In the genomic region with DNA sequence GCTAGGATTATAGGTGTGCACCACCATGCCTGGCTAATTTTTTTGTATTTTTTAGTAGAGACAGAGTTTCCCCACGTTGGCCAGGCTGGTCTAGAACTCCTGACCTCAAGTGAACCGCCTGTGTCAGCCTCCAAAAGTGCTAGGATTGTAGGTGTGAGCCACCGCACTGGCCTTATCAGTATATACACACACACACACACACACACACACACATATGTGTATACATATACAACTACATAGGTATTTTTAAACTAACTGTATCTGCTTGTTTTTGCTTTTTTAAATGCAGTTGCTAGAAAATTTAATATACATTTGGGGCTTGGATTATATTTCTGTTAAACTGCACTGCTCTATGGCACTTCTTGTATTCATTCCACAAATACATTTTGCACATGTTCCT, we compare ENCODE assay signal across 24 cellular contexts. TPM values are rescaled to one million over a fixed set of nuclear protein-coding genes. Genes with fewer than 3 reads are reported as not detected.
DNase-seq lines count a peak whose midpoint lies in the region; ATAC-seq and TF ChIP-seq lines count a peak whose summit lies in the region.
"Had no signal": no experiment of that assay in that cellular context is flagged by ENCODE, and none has a peak within 500 bp of the region (broad histone marks: within the 10 kb centered on the region; RNA-seq: fewer than 3 reads in every experiment).

No MANE protein-coding gene starts in this region.

- TF ChIP-seq CTCF in OCI-LY7 (conservative IDR thresholded peaks at IDR 0.05; ENCODE audit: low read length) (no peak), mammary epithelial cell (conservative IDR thresholded peaks at IDR 0.05 in 1 of 2, IDR thresholded peaks at IDR 0.05 in 1 of 2; ENCODE audit: extremely low read depth in 1 of 2, insufficient read depth in 1 of 2, low read depth in 1 of 2, low read length in 2 of 2) (no peak)

- H4K20me1 ChIP-seq in OCI-LY7 (ENCODE audit: insufficient read depth, low read length), result no peaks in the 10 kb centered on the region
- no peaks in the 10 kb centered on the region for H4K20me1 ChIP-seq in mammary epithelial cell (ENCODE audit: insufficient read depth, low read length)

- POLR2A ChIA-PET in OCI-LY7 (lab: Charles Lee), result no interaction called here

- H3K4me3 ChIP-seq in OCI-LY7 (ENCODE audit: low read depth, low read length, poor library complexity, severe bottlenecking) (no peak overlapping the region), mammary epithelial cell (replicated peaks in 1 of 3; ENCODE audit: insufficient read depth in 1 of 3, low read depth in 2 of 3, low read length in 3 of 3) (no peak overlapping the region)
- H3K4me3 ChIP-seq: coronary artery, lower lobe of right lung, skin epidermis, testis had no signal

- H3K27me3 ChIP-seq in mammary epithelial cell (ENCODE audit: insufficient read depth, low read length), result no peaks in the 10 kb centered on the region
- H3K27me3 ChIP-seq: testis had no signal

- H3K4me3 Mint-ChIP-seq in activated naive CD4-positive, alpha-beta T cell treated with anti-CD3 and anti-CD28 coated beads, Interleukin-2, amount 10 ng/mL, durations not matched to agents 7 days and 5 days, result peak overlapping the region; percentile 6
- no peak overlapping the region for H3K4me3 Mint-ChIP-seq in activated naive CD8-positive, alpha-beta T cell treated with anti-CD3 and anti-CD28 coated beads, Interleukin-2, amount 50 U/mL, for 24 hours
- H3K4me3 Mint-ChIP-seq in stimulated activated effector memory CD8-positive, alpha-beta T cell treated with anti-CD3 and anti-CD28 coated beads, Interleukin-12 subunit alpha, Interleukin-12 subunit beta, amount 100 ng/mL, for 72 hours, result peak overlapping the region; percentile 75
- H3K4me3 Mint-ChIP-seq: endodermal cell; stimulated activated memory B cell treated with anti-CD40 and anti-IgM and Interleukin-4, amounts not matched to agents 10 μg/mL and 1 μg/mL and 100 μg/mL, for 72 hours had no signal

- ATAC-seq in activated naive CD4-positive, alpha-beta T cell treated with anti-CD3 and anti-CD28 coated beads, Interleukin-2, amount 50 U/mL, for 72 hours, result no peak
- ATAC-seq in activated naive CD8-positive, alpha-beta T cell treated with anti-CD3 and anti-CD28 coated beads, Interleukin-2, amount 50 U/mL, for 24 hours, result no peak
- no peak for ATAC-seq in stimulated activated effector memory CD8-positive, alpha-beta T cell treated with anti-CD3 and anti-CD28 coated beads, Interleukin-12 subunit alpha, Interleukin-12 subunit beta, amount 100 ng/mL, for 72 hours
- ATAC-seq in GM19397 (IDR thresholded peaks at IDR 0.05; ENCODE audit: unreplicated experiment) (no peak), HG02678 (IDR thresholded peaks at IDR 0.05; ENCODE audit: unreplicated experiment) (no peak)
- ATAC-seq: lower lobe of right lung; SK-N-SH treated with all-trans-retinoic acid at 6 μM for 48 hours; stimulated activated memory B cell treated with anti-CD40 and anti-IgM and Interleukin-4, amounts not matched to agents 10 μg/mL and 1 μg/mL and 100 μg/mL, for 72 hours had no signal

- BruUV-seq in OCI-LY7 (replicated peaks; lab: Mats Ljungman, UMichigan) (no TSS peak), mammary epithelial cell (replicated peaks; lab: Mats Ljungman, UMichigan) (no TSS peak)

- 71% methylated on average over 3 of the region's 3 CpGs for WGBS in mammary epithelial cell (ENCODE audit: low coverage, missing lambda C conversion rate)

- dilution Hi-C loops in mammary epithelial cell (cut with HindIII; ENCODE audit: low sequenced_read_pairs), result no loop called here

- CTCF ChIA-PET in activated naive CD4-positive, alpha-beta T cell treated with anti-CD3 and anti-CD28 coated beads, Interleukin-2, amount 10 ng/mL, durations not matched to agents 7 days and 5 days (lab: Charles Lee), result no interaction called here
- CTCF ChIA-PET in OCI-LY7 (lab: Charles Lee; ENCODE audit: unreplicated experiment), result no interaction called here
- CTCF ChIA-PET in mammary epithelial cell (lab: Charles Lee; ENCODE audit: low non-redundant PET), result no interaction called here

- peak overlapping the region; percentile 61; the same call in 1 of the 2 replicates for H3K4me2 ChIP-seq in OCI-LY7 (ENCODE audit: low read length)
- H3K4me2 ChIP-seq in mammary epithelial cell (ENCODE audit: insufficient read depth, low read depth, low read length), result no peak overlapping the region
- H3K4me2 ChIP-seq: KMS-11 had no signal

- H3K36me3 ChIP-seq in OCI-LY7 (ENCODE audit: insufficient read depth, low read length), result peaks cover 17% of the 10 kb centered on the region
- H3K36me3 ChIP-seq in mammary epithelial cell (ENCODE audit: insufficient read depth, low read length), result no peaks in the 10 kb centered on the region

- H3K9me3 ChIP-seq in OCI-LY7 (ENCODE audit: low read length) (no peaks in the 10 kb centered on the region), mammary epithelial cell (replicated peaks; ENCODE audit: insufficient read depth, low read length) (no peaks in the 10 kb centered on the region)
- H3K9me3 ChIP-seq: lower lobe of right lung, testis had no signal

- peaks cover 81% of the 10 kb centered on the region for H3K4me1 Mint-ChIP-seq in activated naive CD4-positive, alpha-beta T cell treated with anti-CD3 and anti-CD28 coated beads, Interleukin-2, amount 10 ng/mL, durations not matched to agents 7 days and 5 days
- H3K4me1 Mint-ChIP-seq in activated naive CD8-positive, alpha-beta T cell treated with anti-CD3 and anti-CD28 coated beads, Interleukin-2, amount 50 U/mL, for 24 hours, result peaks cover 78% of the 10 kb centered on the region
- H3K4me1 Mint-ChIP-seq in stimulated activated effector memory CD8-positive, alpha-beta T cell treated with anti-CD3 and anti-CD28 coated beads, Interleukin-12 subunit alpha, Interleukin-12 subunit beta, amount 100 ng/mL, for 72 hours, result peaks cover 47% of the 10 kb centered on the region

- H3K9ac ChIP-seq in mammary epithelial cell (ENCODE audit: insufficient read depth, low read length), result no peak overlapping the region
- H3K9ac ChIP-seq: KMS-11 had no signal

- no peaks in the 10 kb centered on the region for H3K27me3 Mint-ChIP-seq in activated naive CD4-positive, alpha-beta T cell treated with anti-CD3 and anti-CD28 coated beads, Interleukin-2, amount 10 ng/mL, durations not matched to agents 7 days and 5 days
- no peaks in the 10 kb centered on the region for H3K27me3 Mint-ChIP-seq in activated naive CD8-positive, alpha-beta T cell treated with anti-CD3 and anti-CD28 coated beads, Interleukin-2, amount 50 U/mL, for 24 hours
- H3K27me3 Mint-ChIP-seq: stimulated activated memory B cell treated with anti-CD40 and anti-IgM and Interleukin-4, amounts not matched to agents 10 μg/mL and 1 μg/mL and 100 μg/mL, for 72 hours had no signal

- H2AFZ ChIP-seq in OCI-LY7 (ENCODE audit: low read length) (no peak overlapping the region), mammary epithelial cell (ENCODE audit: low read depth, low read length) (no peak overlapping the region)

- peak overlapping the region; percentile 24 for H3K27ac Mint-ChIP-seq in activated naive CD4-positive, alpha-beta T cell treated with anti-CD3 and anti-CD28 coated beads, Interleukin-2, amount 10 ng/mL, durations not matched to agents 7 days and 5 days
- H3K27ac Mint-ChIP-seq in activated naive CD4-positive, alpha-beta T cell treated with anti-CD3 and anti-CD28 coated beads, Interleukin-2, amount 50 U/mL, for 72 hours, result peak overlapping the region in 1 of 2 donors; percentile 87
- H3K27ac Mint-ChIP-seq in activated naive CD8-positive, alpha-beta T cell treated with anti-CD3 and anti-CD28 coated beads, Interleukin-2, amount 50 U/mL, for 24 hours, result peak overlapping the region; percentile 65
- no peak overlapping the region for H3K27ac Mint-ChIP-seq in stimulated activated effector memory CD8-positive, alpha-beta T cell treated with anti-CD3 and anti-CD28 coated beads, Interleukin-12 subunit alpha, Interleukin-12 subunit beta, amount 100 ng/mL, for 72 hours
- H3K27ac Mint-ChIP-seq: endodermal cell; stimulated activated memory B cell treated with anti-CD40 and anti-IgM and Interleukin-4, amounts not matched to agents 10 μg/mL and 1 μg/mL and 100 μg/mL, for 72 hours had no signal

- H3K4me1 ChIP-seq in OCI-LY7 (ENCODE audit: insufficient read depth, low read length, poor library complexity, severe bottlenecking), result peaks cover 82% of the 10 kb centered on the region
- peaks cover 4% of the 10 kb centered on the region for H3K4me1 ChIP-seq in mammary epithelial cell (ENCODE audit: insufficient read depth, low read length)

- H3K27ac ChIP-seq in OCI-LY7 (ENCODE audit: low read depth, low read length, poor library complexity, severe bottlenecking) (no peak overlapping the region), mammary epithelial cell (ENCODE audit: insufficient read depth, low read depth, low read length) (no peak overlapping the region)
- H3K27ac ChIP-seq: coronary artery, KMS-11, lower lobe of right lung, RWPE1, skin epidermis, testis had no signal

- H3K79me2 ChIP-seq in OCI-LY7 (ENCODE audit: insufficient read depth, low read depth, low read length) (peaks cover 79% of the 10 kb centered on the region), mammary epithelial cell (ENCODE audit: insufficient read depth, low read length) (peaks cover 20% of the 10 kb centered on the region)

- no peaks in the 10 kb centered on the region for H3K9me2 ChIP-seq in OCI-LY7 (ENCODE audit: insufficient read depth, low read length)

- peaks cover 55% of the 10 kb centered on the region for H3K36me3 Mint-ChIP-seq in activated naive CD4-positive, alpha-beta T cell treated with anti-CD3 and anti-CD28 coated beads, Interleukin-2, amount 10 ng/mL, durations not matched to agents 7 days and 5 days
- H3K36me3 Mint-ChIP-seq in activated naive CD4-positive, alpha-beta T cell treated with anti-CD3 and anti-CD28 coated beads, Interleukin-2, amount 50 U/mL, for 72 hours, result peaks cover 8 to 9% of the 10 kb centered on the region in 2 donors
- peaks cover 30% of the 10 kb centered on the region for H3K36me3 Mint-ChIP-seq in activated naive CD8-positive, alpha-beta T cell treated with anti-CD3 and anti-CD28 coated beads, Interleukin-2, amount 50 U/mL, for 24 hours (ENCODE audit: low read depth)
- H3K36me3 Mint-ChIP-seq in stimulated activated effector memory CD8-positive, alpha-beta T cell treated with anti-CD3 and anti-CD28 coated beads, Interleukin-12 subunit alpha, Interleukin-12 subunit beta, amount 100 ng/mL, for 72 hours, result peaks cover 34% of the 10 kb centered on the region

- H3K9me3 Mint-ChIP-seq in activated naive CD4-positive, alpha-beta T cell treated with anti-CD3 and anti-CD28 coated beads, Interleukin-2, amount 10 ng/mL, durations not matched to agents 7 days and 5 days, result no peaks in the 10 kb centered on the region
- H3K9me3 Mint-ChIP-seq in activated naive CD4-positive, alpha-beta T cell treated with anti-CD3 and anti-CD28 coated beads, Interleukin-2, amount 50 U/mL, for 72 hours, result no peaks in the 10 kb centered on the region
- H3K9me3 Mint-ChIP-seq in activated naive CD8-positive, alpha-beta T cell treated with anti-CD3 and anti-CD28 coated beads, Interleukin-2, amount 50 U/mL, for 24 hours, result no peaks in the 10 kb centered on the region
- H3K9me3 Mint-ChIP-seq in stimulated activated effector memory CD8-positive, alpha-beta T cell treated with anti-CD3 and anti-CD28 coated beads, Interleukin-12 subunit alpha, Interleukin-12 subunit beta, amount 100 ng/mL, for 72 hours, result no peaks in the 10 kb centered on the region
- H3K9me3 Mint-ChIP-seq: stimulated activated memory B cell treated with anti-CD40 and anti-IgM and Interleukin-4, amounts not matched to agents 10 μg/mL and 1 μg/mL and 100 μg/mL, for 72 hours had no signal

- in situ Hi-C loops in mammary epithelial cell (cut with MboI; ENCODE audit: low sequenced_read_pairs in 2 of 2), result loop anchor here in 1 of 2 donors (25.0 kb wide), 1 partner anchor 290 kb away; no protein-coding TSS in a partner anchor

- no peak for DNase-seq in activated naive CD4-positive, alpha-beta T cell treated with anti-CD3 and anti-CD28 coated beads, Interleukin-2, amount 10 ng/mL, durations not matched to agents 7 days and 5 days
- DNase-seq in activated naive CD4-positive, alpha-beta T cell treated with anti-CD3 and anti-CD28 coated beads, Interleukin-2, amount 50 U/mL, for 72 hours (ENCODE audit: low spot score in 2 of 2), result no peak
- DNase-seq in OCI-LY7 (ENCODE audit: low spot score) (no peak), mammary epithelial cell (no peak)
- no peak for DNase-seq in activated naive CD8-positive, alpha-beta T cell treated with anti-CD3 and anti-CD28 coated beads, Interleukin-2, amount 50 U/mL, for 24 hours
- no peak for DNase-seq in stimulated activated effector memory CD8-positive, alpha-beta T cell treated with anti-CD3 and anti-CD28 coated beads, Interleukin-12 subunit alpha, Interleukin-12 subunit beta, amount 100 ng/mL, for 72 hours (ENCODE audit: low spot score in 2 of 2)
- DNase-seq: endodermal cell; GDM1; HCEC 1CT; lower lobe of right lung; NCI-H187; NCI-H69; nucleus accumbens; stimulated activated CD4-positive, alpha-beta T cell treated with anti-CD3 and anti-CD28 coated beads, Interleukin-2, amount 100 ng/mL, for 24 hours; testis had no signal

- intact Hi-C loops in OCI-LY7 (cut with micrococcal nuclease; ENCODE audit: unreplicated experiment), result no loop called here
- intact Hi-C loops in mammary epithelial cell (cut with micrococcal nuclease), result no loop called here

RNA-seq across cellular contexts. Expression of a gene that starts 3.1 kb away (rescaled TPM):
- total RNA-seq in activated naive CD4-positive, alpha-beta T cell treated with anti-CD3 and anti-CD28 coated beads, Interleukin-2, amount 50 U/mL, for 72 hours, result 100 to 1,000 TPM in 1 of 2 donors, 10 to 100 TPM in 1; 99.5 to 147 TPM
- 51.0 and 52.5 TPM in 2 replicates for total RNA-seq in OCI-LY7 (2014; rRNA removed; shearing (Covaris generic))
- total RNA-seq in OCI-LY7 (2022) (56.1 and 82.9 TPM in 2 replicates), mammary epithelial cell (10 to 100 TPM; 10.5 to 14.2 TPM)
- polyA plus RNA-seq in mammary epithelial cell, result 8.5 TPM
- polyA minus RNA-seq in mammary epithelial cell, result 26.7 TPM

RNA-seq across cellular contexts. Expression of a gene that starts 17.3 kb away (rescaled TPM):
- under 1 TPM in 1 of 2 donors, not detected in 1; 0.31 TPM for total RNA-seq in activated naive CD4-positive, alpha-beta T cell treated with anti-CD3 and anti-CD28 coated beads, Interleukin-2, amount 50 U/mL, for 72 hours
- not detected in 2 replicates for total RNA-seq in OCI-LY7 (2014; rRNA removed; shearing (Covaris generic))
- total RNA-seq in OCI-LY7 (2022), result not detected in 2 replicates
- total RNA-seq in mammary epithelial cell, result 10 to 100 TPM in 1 of 2 donors, 1 to 10 TPM in 1; 2.5 to 35.8 TPM
- 6.7 TPM for polyA plus RNA-seq in mammary epithelial cell
- 23.4 TPM for polyA minus RNA-seq in mammary epithelial cell
- total RNA-seq: fibroblast of lung had no signal
